1 cellular context compared by ENCODE assay signal in genomic region chr22:36424901-36425579, GRCh38.
TF ChIP-seq lines count a peak whose summit lies in the region.

No MANE protein-coding gene starts in this region.

TF ChIP-seq in SK-N-SH, 30 proteins besides CTCF, POLR2A, EP300 and RAD21 (continued from another document):
- no peak for TF ChIP-seq MXI1 (IDR thresholded peaks at IDR 0.05; ENCODE audit: low read depth, low read length)
- TF ChIP-seq MEF2A (IDR thresholded peaks at IDR 0.05; ENCODE audit: borderline replicate concordance, low read depth) = no peak
- TF ChIP-seq USF2 (IDR thresholded peaks at IDR 0.05; ENCODE audit: borderline replicate concordance, low read depth, low read length) = no peak
- no peak for TF ChIP-seq SIN3A (IDR thresholded peaks at IDR 0.05; ENCODE audit: borderline replicate concordance, low read depth, low read length)
- no peak for TF ChIP-seq FOXJ3 (CRISPR knock-in tag; IDR thresholded peaks at IDR 0.05)
- no peak for TF ChIP-seq TEAD4 (IDR thresholded peaks at IDR 0.05; ENCODE audit: borderline replicate concordance, insufficient read depth)
- no peak for TF ChIP-seq TCF12 (IDR thresholded peaks at IDR 0.05)
